In genomic region chr13:25490236-25490635, GRCh38 we compare ENCODE assay signal across 1 cellular context.
TF ChIP-seq lines count a peak whose summit lies in the region.

No MANE protein-coding gene starts in this region.

TF ChIP-seq in GM23338, 12 proteins besides CTCF, POLR2A, EP300 and RAD21:
- no peak for TF ChIP-seq REST (IDR thresholded peaks at IDR 0.05; ENCODE audit: unreplicated experiment)
- no peak for TF ChIP-seq ZNF114 (CRISPR knock-in tag; IDR thresholded peaks at IDR 0.05)
- TF ChIP-seq EZH2phosphoT487 (IDR thresholded peaks at IDR 0.05; ENCODE audit: unreplicated experiment), result no peak
- no peak for TF ChIP-seq STAT1 (IDR thresholded peaks at IDR 0.05; ENCODE audit: unreplicated experiment)
- TF ChIP-seq EZH2 (IDR thresholded peaks at IDR 0.05; ENCODE audit: low read depth, unreplicated experiment), result no peak
- TF ChIP-seq JUNB (IDR thresholded peaks at IDR 0.05; ENCODE audit: unreplicated experiment), result no peak
- TF ChIP-seq NANOG (IDR thresholded peaks at IDR 0.05; ENCODE audit: borderline replicate concordance), result no peak
- no peak for TF ChIP-seq POLR2AphosphoS5 (IDR thresholded peaks at IDR 0.05; ENCODE audit: low read depth)
- TF ChIP-seq CREB1 (CRISPR knock-in tag; IDR thresholded peaks at IDR 0.05; ENCODE audit: low read depth), result no peak
- TF ChIP-seq ZNF331 (CRISPR knock-in tag; IDR thresholded peaks at IDR 0.05; ENCODE audit: low read depth), result no peak
- no peak for TF ChIP-seq ETS1 (IDR thresholded peaks at IDR 0.05)
- no peak for TF ChIP-seq ZNF462 (CRISPR knock-in tag; IDR thresholded peaks at IDR 0.05)
